In the genomic region with DNA sequence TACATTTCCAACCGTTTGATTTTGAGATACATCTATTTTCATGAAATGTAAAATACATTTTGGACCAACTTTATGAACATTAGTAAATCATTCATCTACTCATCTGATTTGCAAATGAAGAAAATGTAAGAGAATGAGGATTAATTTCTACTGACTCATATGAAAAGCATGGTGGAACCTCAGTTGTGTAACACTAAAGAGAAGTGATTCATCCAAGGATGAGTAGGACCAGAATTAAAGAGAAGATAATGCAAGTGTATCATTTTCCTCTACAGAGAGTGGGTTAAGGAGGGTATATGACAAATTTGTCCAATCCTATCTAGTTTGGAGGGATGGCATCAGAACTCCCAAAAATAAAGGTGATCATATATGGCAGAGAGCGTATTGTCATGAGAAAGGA, we compare ENCODE assay signal across 32 cellular contexts.
"Had no signal": no experiment of that assay in that cellular context is flagged by ENCODE, and none has a peak within 500 bp of the region (broad histone marks: within the 10 kb centered on the region; RNA-seq: fewer than 3 reads in every experiment).

No MANE protein-coding gene starts in this region.

- H3K27ac Mint-ChIP-seq: activated CD4-positive, alpha-beta T cell treated with anti-CD3 and anti-CD28 coated beads for 36 hours; activated naive CD4-positive, alpha-beta T cell treated with anti-CD3 and anti-CD28 coated beads for 36 hours; activated naive CD8-positive, alpha-beta T cell treated with anti-CD3 and anti-CD28 coated beads for 36 hours; naive thymus-derived CD8-positive, alpha-beta T cell; neural progenitor cell; stimulated activated naive B cell treated with anti-CD40 and anti-IgM and Interleukin-4, amounts not matched to agents 10 μg/mL and 1 μg/mL and 100 μg/mL, for 72 hours; T-helper 2 cell treated with Interferon-gamma antibody and Interleukin-4, amounts not matched to agents 5 μg/mL and 100 μg/mL, for 36 hours had no signal

- H3K36me3 Mint-ChIP-seq: activated naive CD8-positive, alpha-beta T cell treated with anti-CD3 and anti-CD28 coated beads for 36 hours; naive thymus-derived CD8-positive, alpha-beta T cell; neural progenitor cell; stimulated activated naive B cell treated with anti-CD40 and anti-IgM and Interleukin-4, amounts not matched to agents 10 μg/mL and 1 μg/mL and 100 μg/mL, for 72 hours had no signal

- H3K9me3 ChIP-seq: adrenal gland, body of pancreas, heart right ventricle, left lung, lower lobe of right lung, right atrium auricular region, stomach, thyroid gland, upper lobe of left lung, vagina had no signal

- H3K4me1 ChIP-seq: adrenal gland, body of pancreas, heart right ventricle, left lung, lower lobe of right lung, neural progenitor cell, parathyroid adenoma, right atrium auricular region, stomach, thyroid gland, upper lobe of left lung, vagina had no signal

- ATAC-seq: activated CD4-positive, alpha-beta T cell treated with anti-CD3 and anti-CD28 coated beads for 36 hours; body of pancreas; heart right ventricle; left lung; lower lobe of right lung; naive thymus-derived CD8-positive, alpha-beta T cell; stimulated activated naive B cell treated with anti-CD40 and anti-IgM and Interleukin-4, amounts not matched to agents 10 μg/mL and 1 μg/mL and 100 μg/mL, for 72 hours had no signal

- H3K36me3 ChIP-seq: adrenal gland, heart right ventricle, left lung, lower lobe of right lung, neural progenitor cell, right atrium auricular region, stomach, thyroid gland, upper lobe of left lung, vagina had no signal

- H2AFZ ChIP-seq: neural progenitor cell, parathyroid adenoma had no signal

- H3K9ac ChIP-seq: neural progenitor cell, parathyroid adenoma had no signal

- H3K4me2 ChIP-seq: neural progenitor cell, smooth muscle cell had no signal

- H3K27me3 ChIP-seq: adrenal gland, body of pancreas, dorsolateral prefrontal cortex, heart right ventricle, left lung, neural progenitor cell, right atrium auricular region, stomach, thyroid gland, upper lobe of left lung, vagina had no signal

- H3K4me1 Mint-ChIP-seq: activated CD4-positive, alpha-beta T cell treated with anti-CD3 and anti-CD28 coated beads for 36 hours; activated naive CD8-positive, alpha-beta T cell treated with anti-CD3 and anti-CD28 coated beads for 36 hours; naive thymus-derived CD8-positive, alpha-beta T cell; neural progenitor cell; stimulated activated naive B cell treated with anti-CD40 and anti-IgM and Interleukin-4, amounts not matched to agents 10 μg/mL and 1 μg/mL and 100 μg/mL, for 72 hours had no signal

- DNase-seq: activated CD4-positive, alpha-beta T cell treated with anti-CD3 and anti-CD28 coated beads for 36 hours; activated CD4-positive, CD25-positive, alpha-beta regulatory T cell; activated effector memory CD4-positive, alpha-beta T cell treated with Interleukin-2 at 50 U/mL for 16 hours; activated naive CD4-positive, alpha-beta T cell treated with anti-CD3 and anti-CD28 coated beads for 36 hours; activated naive CD8-positive, alpha-beta T cell treated with anti-CD3 and anti-CD28 coated beads for 36 hours; adrenal gland; aorta; body of pancreas; dorsolateral prefrontal cortex; effector memory CD4-positive, alpha-beta T cell; erythroblast; foreskin fibroblast; heart right ventricle; kidney glomerular epithelial cell; left lung; lower lobe of right lung; mesenchymal stem cell; naive thymus-derived CD8-positive, alpha-beta T cell; occipital lobe; stimulated activated CD4-positive, alpha-beta T cell treated with anti-CD3 and anti-CD28 coated beads, Interleukin-15, amount 100 ng/mL, for 24 hours; stimulated activated CD4-positive, alpha-beta T cell treated with anti-CD3 and anti-CD28 coated beads, Interleukin-2, amount 100 ng/mL, for 24 hours; stimulated activated naive B cell treated with anti-CD40 and anti-IgM and Interleukin-4, amounts not matched to agents 10 μg/mL and 1 μg/mL and 100 μg/mL, for 72 hours; stomach; thyroid gland; upper lobe of left lung had no signal

- H3K27ac ChIP-seq: adrenal gland, body of pancreas, coronary artery, dorsolateral prefrontal cortex, heart right ventricle, left lung, lower lobe of right lung, neural progenitor cell, parathyroid adenoma, right atrium auricular region, stomach, thyroid gland, upper lobe of left lung, vagina had no signal

- H3K9me3 Mint-ChIP-seq: activated naive CD4-positive, alpha-beta T cell treated with anti-CD3 and anti-CD28 coated beads for 36 hours; activated naive CD8-positive, alpha-beta T cell treated with anti-CD3 and anti-CD28 coated beads for 36 hours; naive thymus-derived CD8-positive, alpha-beta T cell; stimulated activated naive B cell treated with anti-CD40 and anti-IgM and Interleukin-4, amounts not matched to agents 10 μg/mL and 1 μg/mL and 100 μg/mL, for 72 hours had no signal

- H3K79me2 ChIP-seq: parathyroid adenoma had no signal

- H3K4me3 ChIP-seq: adrenal gland, body of pancreas, coronary artery, dorsolateral prefrontal cortex, heart right ventricle, left lung, lower lobe of right lung, neural progenitor cell, right atrium auricular region, smooth muscle cell, stomach, thyroid gland, upper lobe of left lung, vagina had no signal

- H3K27me3 Mint-ChIP-seq: activated CD4-positive, alpha-beta T cell treated with anti-CD3 and anti-CD28 coated beads for 36 hours; activated naive CD8-positive, alpha-beta T cell treated with anti-CD3 and anti-CD28 coated beads for 36 hours had no signal

- H3K4me3 Mint-ChIP-seq: activated CD4-positive, alpha-beta T cell treated with anti-CD3 and anti-CD28 coated beads for 36 hours; activated naive CD4-positive, alpha-beta T cell treated with anti-CD3 and anti-CD28 coated beads for 36 hours; activated naive CD8-positive, alpha-beta T cell treated with anti-CD3 and anti-CD28 coated beads for 36 hours; naive thymus-derived CD8-positive, alpha-beta T cell; neural progenitor cell; stimulated activated naive B cell treated with anti-CD40 and anti-IgM and Interleukin-4, amounts not matched to agents 10 μg/mL and 1 μg/mL and 100 μg/mL, for 72 hours; T-helper 2 cell treated with Interferon-gamma antibody and Interleukin-4, amounts not matched to agents 5 μg/mL and 100 μg/mL, for 36 hours had no signal
